ENCODE assay signal across 8 cellular contexts in the genomic region with DNA sequence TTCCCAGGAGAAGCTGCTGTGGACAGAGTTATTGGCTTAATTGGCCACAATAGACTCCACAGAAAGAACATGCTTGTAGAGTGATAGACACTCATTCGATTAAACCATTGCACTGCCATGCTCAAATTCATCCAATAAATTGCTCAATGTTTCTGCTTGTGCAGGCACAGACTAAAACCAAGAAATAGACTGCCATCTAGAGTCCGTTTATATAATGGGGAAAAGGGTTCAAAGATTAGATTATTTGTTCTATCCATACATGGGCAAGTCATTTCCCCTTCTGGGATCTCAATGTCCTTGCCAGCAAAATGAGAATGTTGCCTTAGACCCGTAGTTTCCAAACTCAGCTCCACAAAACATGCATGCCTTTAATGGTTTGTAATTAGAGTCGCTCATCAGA. TPM values are rescaled to one million over a fixed set of nuclear protein-coding genes. Genes with fewer than 3 reads are reported as not detected.
DNase-seq lines count a peak whose midpoint lies in the region; ATAC-seq and TF ChIP-seq lines count a peak whose summit lies in the region.

No MANE protein-coding gene starts in this region.

- H3K4me3 ChIP-seq in transverse colon (no peak overlapping the region), suprapubic skin (no peak overlapping the region)

- DNase-seq in DMS153 treated with DMSO at 0.1 percent for 48 hours (lab: John Stamatoyannopoulos, UW; ENCODE audit: unreplicated experiment) (peak; percentile 47), KG1 (lab: John Stamatoyannopoulos, UW) (peak; percentile 1), SIG-M5 treated with dmso at 0.1 percent for 504 hours (lab: John Stamatoyannopoulos, UW; ENCODE audit: unreplicated experiment) (peak; percentile 69), glomerular endothelial cell (ENCODE audit: extremely low read depth, low read depth, low spot score) (peak; percentile 36), transverse colon (no peak), cerebellar nuclear complex (lab: John Stamatoyannopoulos, UW) (no peak), suprapubic skin (ENCODE audit: low spot score in 2 of 2) (no peak)

- in situ Hi-C loops in transverse colon (cut with MboI; ENCODE audit: low pct_ligation_motif_present in 1 of 4, low pct_unique_long_range_greater_than_20kb in 1 of 4, low sequenced_read_pairs in 3 of 4): no loop called here

- no peaks in the 10 kb centered on the region for H3K27me3 ChIP-seq in transverse colon
- no peaks in the 10 kb centered on the region for H3K27me3 ChIP-seq in suprapubic skin

- ATAC-seq in GM18520 (IDR thresholded peaks at IDR 0.05; ENCODE audit: unreplicated experiment): no peak

- H3K27ac ChIP-seq in transverse colon (peak overlapping the region in 1 of 4 donors; percentile 16), suprapubic skin (no peak overlapping the region)

- intact Hi-C loops in transverse colon (cut with DNase I; ENCODE audit: low total_unique reads): no loop called here

- TF ChIP-seq POLR2A in transverse colon (IDR thresholded peaks at IDR 0.05) (no peak), suprapubic skin (IDR thresholded peaks at IDR 0.05) (no peak)

- H3K4me1 ChIP-seq in transverse colon: no peaks in the 10 kb centered on the region
- peaks cover 5% of the 10 kb centered on the region for H3K4me1 ChIP-seq in suprapubic skin

- 13 to 18% methylated on average over 1 to 4 of the region's 4 CpGs for WGBS in transverse colon (ENCODE audit: low coverage in 1 of 2), 2 donors
- WGBS in suprapubic skin: 24% methylated on average over 4 of the region's 4 CpGs

- H3K36me3 ChIP-seq in transverse colon: no peaks in the 10 kb centered on the region
- H3K36me3 ChIP-seq in suprapubic skin: no peaks in the 10 kb centered on the region

- H3K9me3 ChIP-seq in transverse colon: no peaks in the 10 kb centered on the region
- H3K9me3 ChIP-seq in suprapubic skin: no peaks in the 10 kb centered on the region

- TF ChIP-seq EP300 in transverse colon (IDR thresholded peaks at IDR 0.05; ENCODE audit: low read depth) (no peak), suprapubic skin (IDR thresholded peaks at IDR 0.05) (no peak)

- TF ChIP-seq CTCF in transverse colon (IDR thresholded peaks at IDR 0.05) (peak in 4 of 5 experiments; percentile 25 to 39 (median 36)), suprapubic skin (IDR thresholded peaks at IDR 0.05) (peak in 1 of 2 donors; percentile 18)

RNA-seq across cellular contexts. Expression of a gene that starts 8.7 kb away (rescaled TPM):
- total RNA-seq in glomerular endothelial cell (0.29 and 0.76 TPM in 2 replicates), transverse colon (1 to 10 TPM in 2 of 4 donors, not detected in 2; 1.8 to 1.9 TPM), suprapubic skin (1 to 10 TPM in 3 of 4 donors, not detected in 1; 1.2 to 3.6 (median 1.4) TPM)

RNA-seq across cellular contexts. Expression of a gene that starts 22.9 kb away (rescaled TPM):
- 13.7 and 15.8 TPM in 2 replicates for total RNA-seq in glomerular endothelial cell
- 1 to 10 TPM; 1.3 to 3.4 (median 2.6) TPM for total RNA-seq in transverse colon
- 10 to 100 TPM in 1 of 4 donors, 1 to 10 TPM in 3; 8.6 to 15.0 (median 9.6) TPM for total RNA-seq in suprapubic skin

RNA-seq across cellular contexts. Expression of a gene that starts 32.7 kb away (rescaled TPM):
- total RNA-seq in glomerular endothelial cell (128 and 160 TPM in 2 replicates), transverse colon (100 to 1,000 TPM in 1 of 4 donors, 10 to 100 TPM in 3; 30.5 to 173 (median 46.0) TPM), suprapubic skin (10 to 100 TPM; 45.9 to 64.3 (median 51.9) TPM)

RNA-seq across cellular contexts. Expression of a gene that starts 52.5 kb away (rescaled TPM):
- total RNA-seq in glomerular endothelial cell (27.3 and 36.7 TPM in 2 replicates), transverse colon (100 to 1,000 TPM in 1 of 4 donors, 10 to 100 TPM in 3; 26.8 to 118 (median 57.3) TPM), suprapubic skin (10 to 100 TPM; 13.7 to 24.5 (median 17.8) TPM)

Comparison
In these comparisons a context has a peak if more than half of its experiments do, and no peak if none do; other contexts are left out.
1. DNase-seq: peak in DMS153 treated with DMSO at 0.1 percent for 48 hours (single experiment), KG1 (single experiment), SIG-M5 treated with dmso at 0.1 percent for 504 hours (single experiment) and glomerular endothelial cell (single experiment); none in transverse colon (single experiment), cerebellar nuclear complex (0 of 2) and suprapubic skin (0 of 2).